In genomic region chr14:24194186-24194872, GRCh38 we compare ENCODE assay signal across 1 cellular context.
TF ChIP-seq lines count a peak whose summit lies in the region.

No MANE protein-coding gene starts in this region.

TF ChIP-seq in A549, 52 proteins besides CTCF, POLR2A, EP300 and RAD21:
- TF ChIP-seq E2F6 (IDR thresholded peaks at IDR 0.05; ENCODE audit: borderline replicate concordance, low read depth), result no peak
- no peak for TF ChIP-seq MAFK (IDR thresholded peaks at IDR 0.05; ENCODE audit: partially characterized antibody)
- no peak for TF ChIP-seq HDAC2 (IDR thresholded peaks at IDR 0.05)
- TF ChIP-seq MAZ (IDR thresholded peaks at IDR 0.05; ENCODE audit: borderline replicate concordance, low read depth, low read length), result no peak
- no peak for TF ChIP-seq NFE2L2 (conservative IDR thresholded peaks at IDR 0.05; ENCODE audit: low read length)
- TF ChIP-seq CBX2 (IDR thresholded peaks at IDR 0.05; ENCODE audit: borderline replicate concordance, low read depth), result no peak
